In genomic region chrX:45851434-45851991, GRCh38 we compare ENCODE assay signal across 8 cellular contexts.
DNase-seq lines count a peak whose midpoint lies in the region; ATAC-seq and TF ChIP-seq lines count a peak whose summit lies in the region.

No MANE protein-coding gene starts in this region.

- no peaks in the 10 kb centered on the region for H3K9me3 ChIP-seq in WERI-Rb-1 (ENCODE audit: severe bottlenecking)
- no peaks in the 10 kb centered on the region for H3K9me3 ChIP-seq in lung (ENCODE audit: control insufficient read depth in 2 of 2, insufficient read depth in 1 of 2, low read length in 1 of 2)

- H3K27ac ChIP-seq in WERI-Rb-1, result peak overlapping the region; percentile 70
- H3K27ac ChIP-seq in lung (ENCODE audit: low read depth in 1 of 2, low read length in 1 of 2), result peak overlapping the region in 1 of 2 donors; percentile 38

- no peaks in the 10 kb centered on the region for H3K9me3 Mint-ChIP-seq in central memory CD8-positive, alpha-beta T cell

- no peak overlapping the region for H3K27ac Mint-ChIP-seq in central memory CD8-positive, alpha-beta T cell (ENCODE audit: low read depth)

- H3K27me3 ChIP-seq in WERI-Rb-1 (ENCODE audit: insufficient read depth, low read depth, severe bottlenecking) (peaks cover 7% of the 10 kb centered on the region), lung (ENCODE audit: control insufficient read depth, insufficient read depth) (no peaks in the 10 kb centered on the region)

- no peaks in the 10 kb centered on the region for H3K27me3 Mint-ChIP-seq in central memory CD8-positive, alpha-beta T cell

- peak; percentile 59 for ATAC-seq in central memory CD8-positive, alpha-beta T cell (replicated peaks; ENCODE audit: extremely low read depth, poor library complexity, severe bottlenecking)
- ATAC-seq in lung (ENCODE audit: insufficient read depth, low FRiP score) (peak; percentile 50), GM21723 (IDR thresholded peaks at IDR 0.05; ENCODE audit: unreplicated experiment) (no peak), GM21576 (IDR thresholded peaks at IDR 0.05; ENCODE audit: unreplicated experiment) (no peak)

- 1 to 30% methylated on average over 30 to 53 of the region's 53 CpGs for WGBS in lung, 2 donors

- DNase-seq in AG10803 (ENCODE audit: low read depth) (peak; percentile 13), HuH-7.5 (ENCODE audit: low spot score) (peak; percentile 11), WERI-Rb-1 (peak; percentile 43), lung (ENCODE audit: low spot score) (no peak)
- peak in 1 of 2 donors; percentile 13 for DNase-seq in central memory CD8-positive, alpha-beta T cell (ENCODE audit: low spot score in 2 of 2)
- DNase-seq in stimulated activated CD8-positive, alpha-beta memory T cell treated with anti-CD3 and anti-CD28 coated beads, Interleukin-12 subunit alpha, Interleukin-12 subunit beta, amount 100 ng/mL, for 24 hours (ENCODE audit: extremely low read depth), result peak; percentile 25

- H3K4me1 Mint-ChIP-seq in central memory CD8-positive, alpha-beta T cell, result peaks cover 15% of the 10 kb centered on the region

- TF ChIP-seq CTCF in AG10803 (conservative IDR thresholded peaks at IDR 0.05; ENCODE audit: low read length) (no peak), WERI-Rb-1 (IDR thresholded peaks at IDR 0.05; ENCODE audit: low read depth, low read length) (no peak), lung (IDR thresholded peaks at IDR 0.05; ENCODE audit: control extremely low read depth, extremely low read depth) (no peak)

- H3K36me3 Mint-ChIP-seq in central memory CD8-positive, alpha-beta T cell (ENCODE audit: insufficient read depth), result peaks cover 9% of the 10 kb centered on the region

- no peaks in the 10 kb centered on the region for H3K4me1 ChIP-seq in lung (ENCODE audit: control insufficient read depth in 2 of 2, insufficient read depth in 2 of 2, low read length in 2 of 2)

- peak overlapping the region; percentile 79 for H3K4me3 ChIP-seq in AG10803 (ENCODE audit: low read length)
- H3K4me3 ChIP-seq in WERI-Rb-1 (ENCODE audit: low read depth, low read length), result peak overlapping the region; percentile 56
- H3K4me3 ChIP-seq in lung, result peak overlapping the region; percentile 25

- peak overlapping the region; percentile 88 for H3K4me3 Mint-ChIP-seq in central memory CD8-positive, alpha-beta T cell

- H3K36me3 ChIP-seq in WERI-Rb-1 (no peaks in the 10 kb centered on the region; the same call in 1 of the 2 replicates), lung (ENCODE audit: control insufficient read depth in 2 of 2, insufficient read depth in 2 of 2, low read length in 2 of 2) (no peaks in the 10 kb centered on the region)

Comparison
In these comparisons a context has a peak if more than half of its experiments do, and no peak if none do; other contexts are left out.
1. H3K4me3 ChIP-seq: peak in every context shown above with its lines; median percentile 79 in AG10803; 56 in WERI-Rb-1; 25 in lung.
2. ATAC-seq: peak in central memory CD8-positive, alpha-beta T cell (single experiment) and lung (single experiment); none in GM21723 (single experiment) and GM21576 (single experiment).